23 cellular contexts compared by ENCODE assay signal in genomic region chr3:120705851-120706582, GRCh38. TPM values are rescaled to one million over a fixed set of nuclear protein-coding genes. Genes with fewer than 3 reads are reported as not detected.
"Had no signal": no experiment of that assay in that cellular context is flagged by ENCODE, and none has a peak within 500 bp of the region (broad histone marks: within the 10 kb centered on the region; RNA-seq: fewer than 3 reads in every experiment).

No MANE protein-coding gene starts in this region.

- H3K4me1 Mint-ChIP-seq: activated naive CD8-positive, alpha-beta T cell treated with anti-CD3 and anti-CD28 coated beads, Interleukin-2, amount 10 ng/mL, durations not matched to agents 7 days and 5 days; nephron had no signal

- H3K27me3 ChIP-seq: hepatocyte, suprapubic skin had no signal

- H3K4me3 Mint-ChIP-seq: activated naive CD8-positive, alpha-beta T cell treated with anti-CD3 and anti-CD28 coated beads, Interleukin-2, amount 10 ng/mL, durations not matched to agents 7 days and 5 days; dendritic cell treated with granulocyte-macrophage colony-stimulating factor and Interleukin-4, amounts not matched to agents 40 ng/mL and 50 ng/mL, for 4 days; nephron; T-cell; type B pancreatic cell had no signal

- ATAC-seq: left ventricle myocardium superior, T-cell had no signal

- H3K79me2 ChIP-seq: hepatocyte had no signal

- H3K27ac ChIP-seq: hepatocyte, skin epidermis, suprapubic skin had no signal

- DNase-seq: activated CD4-positive, alpha-beta T cell treated with anti-CD3 and anti-CD28 coated beads for 1 hour; activated CD4-positive, alpha-beta T cell treated with anti-CD3 and anti-CD28 coated beads, Interleukin-2, amount 50 U/mL, for 4 hours; activated naive CD4-positive, alpha-beta T cell; activated naive CD8-positive, alpha-beta T cell treated with anti-CD3 and anti-CD28 coated beads, Interleukin-2, amount 10 ng/mL, durations not matched to agents 7 days and 5 days; activated T-cell treated with anti-CD3 and anti-CD28 coated beads for 4 hours; aorta; effector memory CD4-positive, alpha-beta T cell; left ventricle myocardium superior; mesendoderm; nucleus accumbens; posterior cingulate gyrus; stimulated activated CD4-positive, alpha-beta T cell treated with anti-CD3 and anti-CD28 coated beads, Interleukin-15, amount 100 ng/mL, for 24 hours; stimulated activated CD4-positive, alpha-beta T cell treated with anti-CD3 and anti-CD28 coated beads, Interleukin-4, amount 100 ng/mL, for 24 hours; stimulated activated naive CD4-positive, alpha-beta T cell treated with Interleukin-2 at 50 U/mL for 16 hours; T-cell; T-helper 9 cell had no signal

- H3K9me3 ChIP-seq: suprapubic skin had no signal

- H3K4me1 ChIP-seq: suprapubic skin had no signal

- H3K27me3 Mint-ChIP-seq: activated naive CD8-positive, alpha-beta T cell treated with anti-CD3 and anti-CD28 coated beads, Interleukin-2, amount 10 ng/mL, durations not matched to agents 7 days and 5 days; dendritic cell treated with granulocyte-macrophage colony-stimulating factor and Interleukin-4, amounts not matched to agents 40 ng/mL and 50 ng/mL, for 4 days; T-cell; type B pancreatic cell had no signal

- H3K4me3 ChIP-seq: hepatocyte, skin epidermis, suprapubic skin had no signal

- H2AFZ ChIP-seq: hepatocyte had no signal

- H3K9me3 Mint-ChIP-seq: type B pancreatic cell had no signal

- H3K27ac Mint-ChIP-seq: activated naive CD8-positive, alpha-beta T cell treated with anti-CD3 and anti-CD28 coated beads, Interleukin-2, amount 10 ng/mL, durations not matched to agents 7 days and 5 days; dendritic cell treated with granulocyte-macrophage colony-stimulating factor and Interleukin-4, amounts not matched to agents 40 ng/mL and 50 ng/mL, for 4 days; nephron; type B pancreatic cell had no signal

- H3K4me2 ChIP-seq: hepatocyte had no signal

RNA-seq across cellular contexts. Expression of gene HGD, which starts 24.0 kb away (rescaled TPM):
- total RNA-seq: left ventricle myocardium superior had no signal
- polyA plus RNA-seq: keratinocyte had no signal
